In genomic region chr15:73957785-73958184, GRCh38 we compare ENCODE assay signal across 27 cellular contexts. TPM values are rescaled to one million over a fixed set of nuclear protein-coding genes. Genes with fewer than 3 reads are reported as not detected.
DNase-seq lines count a peak whose midpoint lies in the region; ATAC-seq and TF ChIP-seq lines count a peak whose summit lies in the region.
"Had no signal": no experiment of that assay in that cellular context is flagged by ENCODE, and none has a peak within 500 bp of the region (broad histone marks: within the 10 kb centered on the region; RNA-seq: fewer than 3 reads in every experiment).

No MANE protein-coding gene starts in this region.

- H3K4me3 ChIP-seq in osteoblast (ENCODE audit: insufficient read depth, low read length) = no peak overlapping the region
- H3K4me3 ChIP-seq: dorsolateral prefrontal cortex, testis had no signal

- intact Hi-C loops in activated CD4-positive, alpha-beta T cell treated with anti-CD3 and anti-CD28 coated beads, Interleukin-2, amount 10 ng/mL, durations not matched to agents 24 days and 14 days (cut with micrococcal nuclease) = no loop called here
- intact Hi-C loops in Calu3 (cut with micrococcal nuclease; ENCODE audit: unreplicated experiment) = no loop called here
- intact Hi-C loops in activated T-helper 1 cell treated with anti-CD3 and anti-CD28 coated beads, Interleukin-12 subunit alpha, Interleukin-12 subunit beta, Interleukin-2, Interleukin-4 antibody, amounts not matched to agents 30 ng/mL and 10 ng/mL and 1 ng/mL, durations not matched to agents 14 hours and 24 hours and 36 hours (cut with micrococcal nuclease) = no loop called here

- no peak for ATAC-seq in HG03135 (IDR thresholded peaks at IDR 0.05; ENCODE audit: unreplicated experiment)
- no peak for ATAC-seq in GM18873 (IDR thresholded peaks at IDR 0.05; ENCODE audit: low FRiP score, unreplicated experiment)
- ATAC-seq in GM18498 (IDR thresholded peaks at IDR 0.05; ENCODE audit: unreplicated experiment) = no peak
- ATAC-seq: activated CD8-positive, alpha-beta memory T cell treated with anti-CD3 and anti-CD28 coated beads, Interleukin-2, amount 10 ng/mL, durations not matched to agents 7 days and 5 days; left colon; stimulated activated naive CD8-positive, alpha-beta T cell treated with anti-CD3 and anti-CD28 coated beads, Interleukin-15, Interleukin-2, amounts not matched to agents 100 U/mL and 50 U/mL, for 24 hours had no signal

- TF ChIP-seq CTCF in Calu3 (IDR thresholded peaks at IDR 0.05; ENCODE audit: unreplicated experiment) (no peak), osteoblast (IDR thresholded peaks at IDR 0.05; ENCODE audit: extremely low read depth, low read depth, low read length) (no peak)

- peaks cover 29% of the 10 kb centered on the region for H3K4me1 Mint-ChIP-seq in activated CD4-positive, alpha-beta T cell treated with anti-CD3 and anti-CD28 coated beads, Interleukin-2, amount 10 ng/mL, durations not matched to agents 24 days and 14 days
- H3K4me1 Mint-ChIP-seq in Calu3 (ENCODE audit: low read depth, unreplicated experiment) = peaks cover 41% of the 10 kb centered on the region
- peaks cover 37% of the 10 kb centered on the region for H3K4me1 Mint-ChIP-seq in activated T-helper 1 cell treated with anti-CD3 and anti-CD28 coated beads, Interleukin-12 subunit alpha, Interleukin-12 subunit beta, Interleukin-2, Interleukin-4 antibody, amounts not matched to agents 30 ng/mL and 10 ng/mL and 1 ng/mL, durations not matched to agents 14 hours and 24 hours and 36 hours (ENCODE audit: low read depth)

- CTCF ChIA-PET in Calu3 (lab: Charles Lee) = interaction anchor here (0.7 kb wide), 1 partner anchor 22 kb away, joined by 3 read pairs; no protein-coding TSS in a partner anchor

- H3K36me3 Mint-ChIP-seq in activated CD4-positive, alpha-beta T cell treated with anti-CD3 and anti-CD28 coated beads, Interleukin-2, amount 10 ng/mL, durations not matched to agents 24 days and 14 days (ENCODE audit: low read depth) = no peaks in the 10 kb centered on the region
- peaks cover 16% of the 10 kb centered on the region for H3K36me3 Mint-ChIP-seq in Calu3 (ENCODE audit: insufficient read depth, unreplicated experiment)
- no peaks in the 10 kb centered on the region for H3K36me3 Mint-ChIP-seq in activated T-helper 1 cell treated with anti-CD3 and anti-CD28 coated beads, Interleukin-12 subunit alpha, Interleukin-12 subunit beta, Interleukin-2, Interleukin-4 antibody, amounts not matched to agents 30 ng/mL and 10 ng/mL and 1 ng/mL, durations not matched to agents 14 hours and 24 hours and 36 hours (ENCODE audit: low read depth)
- H3K36me3 Mint-ChIP-seq: activated CD8-positive, alpha-beta memory T cell treated with anti-CD3 and anti-CD28 coated beads, Interleukin-2, amount 10 ng/mL, durations not matched to agents 7 days and 5 days had no signal

- peaks cover 3% of the 10 kb centered on the region for H3K27me3 Mint-ChIP-seq in activated CD4-positive, alpha-beta T cell treated with anti-CD3 and anti-CD28 coated beads, Interleukin-2, amount 10 ng/mL, durations not matched to agents 24 days and 14 days
- H3K27me3 Mint-ChIP-seq in Calu3 (ENCODE audit: unreplicated experiment) = no peaks in the 10 kb centered on the region
- H3K27me3 Mint-ChIP-seq in activated T-helper 1 cell treated with anti-CD3 and anti-CD28 coated beads, Interleukin-12 subunit alpha, Interleukin-12 subunit beta, Interleukin-2, Interleukin-4 antibody, amounts not matched to agents 30 ng/mL and 10 ng/mL and 1 ng/mL, durations not matched to agents 14 hours and 24 hours and 36 hours (ENCODE audit: insufficient read depth) = peaks cover 2% of the 10 kb centered on the region

- no peaks in the 10 kb centered on the region for H4K20me1 ChIP-seq in osteoblast (ENCODE audit: insufficient read depth, low read length)

- H3K27ac Mint-ChIP-seq in activated CD4-positive, alpha-beta T cell treated with anti-CD3 and anti-CD28 coated beads, Interleukin-2, amount 10 ng/mL, durations not matched to agents 24 days and 14 days = peak overlapping the region; percentile 9
- peak overlapping the region; percentile 84 for H3K27ac Mint-ChIP-seq in Calu3 (ENCODE audit: unreplicated experiment)
- H3K27ac Mint-ChIP-seq in activated T-helper 1 cell treated with anti-CD3 and anti-CD28 coated beads, Interleukin-12 subunit alpha, Interleukin-12 subunit beta, Interleukin-2, Interleukin-4 antibody, amounts not matched to agents 30 ng/mL and 10 ng/mL and 1 ng/mL, durations not matched to agents 14 hours and 24 hours and 36 hours = peak overlapping the region; percentile 56
- H3K27ac Mint-ChIP-seq: activated CD8-positive, alpha-beta memory T cell treated with anti-CD3 and anti-CD28 coated beads, Interleukin-2, amount 10 ng/mL, durations not matched to agents 7 days and 5 days had no signal

- peaks cover 43% of the 10 kb centered on the region for H3K4me1 ChIP-seq in osteoblast (ENCODE audit: insufficient read depth, low read length)

- peak overlapping the region; percentile 73 for H3K27ac ChIP-seq in osteoblast (ENCODE audit: low read depth, low read length)
- H3K27ac ChIP-seq: dorsolateral prefrontal cortex, testis, VCaP had no signal

- H3K9me3 Mint-ChIP-seq in activated CD4-positive, alpha-beta T cell treated with anti-CD3 and anti-CD28 coated beads, Interleukin-2, amount 10 ng/mL, durations not matched to agents 24 days and 14 days = no peaks in the 10 kb centered on the region
- no peaks in the 10 kb centered on the region for H3K9me3 Mint-ChIP-seq in Calu3 (ENCODE audit: low read depth, unreplicated experiment)
- no peaks in the 10 kb centered on the region for H3K9me3 Mint-ChIP-seq in activated T-helper 1 cell treated with anti-CD3 and anti-CD28 coated beads, Interleukin-12 subunit alpha, Interleukin-12 subunit beta, Interleukin-2, Interleukin-4 antibody, amounts not matched to agents 30 ng/mL and 10 ng/mL and 1 ng/mL, durations not matched to agents 14 hours and 24 hours and 36 hours

- H3K4me2 ChIP-seq in osteoblast (ENCODE audit: insufficient read depth, low read length) = no peak overlapping the region

- BruUV-seq in Calu3 (replicated peaks; lab: Mats Ljungman, UMichigan) = no TSS peak

- no peak for DNase-seq in activated CD4-positive, alpha-beta T cell treated with anti-CD3 and anti-CD28 coated beads, Interleukin-2, amount 10 ng/mL, durations not matched to agents 24 days and 14 days
- DNase-seq in activated CD4-positive, alpha-beta T cell treated with anti-CD3 and anti-CD28 coated beads for 1 hour = no peak
- DNase-seq in Calu3 (no peak), osteoblast (ENCODE audit: insufficient read length, low spot score, missing footprints) (peak; percentile 11)
- no peak for DNase-seq in activated T-helper 1 cell treated with anti-CD3 and anti-CD28 coated beads, Interleukin-12 subunit alpha, Interleukin-12 subunit beta, Interleukin-2, Interleukin-4 antibody, amounts not matched to agents 30 ng/mL and 10 ng/mL and 1 ng/mL, durations not matched to agents 14 hours and 24 hours and 36 hours (ENCODE audit: low spot score)
- DNase-seq: activated CD4-positive, alpha-beta T cell treated with anti-CD3 and anti-CD28 coated beads, Interleukin-2, amount 50 U/mL, for 1 hour; activated CD8-positive, alpha-beta memory T cell treated with anti-CD3 and anti-CD28 coated beads, Interleukin-2, amount 10 ng/mL, durations not matched to agents 7 days and 5 days; AML-193; cerebellar nuclear complex; DMS79; dorsolateral prefrontal cortex; GF-D8; HCEC 1CT; hippocampal formation; KG1; left colon; mesenchymal stem cell; MM.1S; NCI-H1417 treated with DMSO at 0.1 percent for 48 hours; NCI-H82; RPMI8226; stimulated activated naive CD8-positive, alpha-beta T cell treated with anti-CD3 and anti-CD28 coated beads, Interleukin-15, Interleukin-2, amounts not matched to agents 100 U/mL and 50 U/mL, for 24 hours; testis had no signal

- peaks cover 6% of the 10 kb centered on the region for H3K36me3 ChIP-seq in osteoblast (ENCODE audit: insufficient read depth, low read length)

- H3K9me3 ChIP-seq in osteoblast (ENCODE audit: low read depth, low read length) = no peaks in the 10 kb centered on the region
- H3K9me3 ChIP-seq: testis had no signal

- H2AFZ ChIP-seq in osteoblast (ENCODE audit: low read length) = no peak overlapping the region

- no peaks in the 10 kb centered on the region for H3K27me3 ChIP-seq in osteoblast (ENCODE audit: insufficient read depth, low read length)
- H3K27me3 ChIP-seq: dorsolateral prefrontal cortex, testis had no signal

- H3K79me2 ChIP-seq in osteoblast (ENCODE audit: insufficient read depth, low read length) = no peaks in the 10 kb centered on the region

- H3K4me3 Mint-ChIP-seq in activated CD4-positive, alpha-beta T cell treated with anti-CD3 and anti-CD28 coated beads, Interleukin-2, amount 10 ng/mL, durations not matched to agents 24 days and 14 days = no peak overlapping the region
- no peak overlapping the region for H3K4me3 Mint-ChIP-seq in Calu3 (ENCODE audit: low read depth, unreplicated experiment)
- H3K4me3 Mint-ChIP-seq in activated T-helper 1 cell treated with anti-CD3 and anti-CD28 coated beads, Interleukin-12 subunit alpha, Interleukin-12 subunit beta, Interleukin-2, Interleukin-4 antibody, amounts not matched to agents 30 ng/mL and 10 ng/mL and 1 ng/mL, durations not matched to agents 14 hours and 24 hours and 36 hours = no peak overlapping the region
- H3K4me3 Mint-ChIP-seq: activated CD8-positive, alpha-beta memory T cell treated with anti-CD3 and anti-CD28 coated beads, Interleukin-2, amount 10 ng/mL, durations not matched to agents 7 days and 5 days had no signal

RNA-seq across cellular contexts. Expression of gene LOXL1, which starts 31.5 kb away (rescaled TPM):
- 0.49 and 0.88 TPM in 2 replicates for total RNA-seq in activated CD4-positive, alpha-beta T cell treated with anti-CD3 and anti-CD28 coated beads, Interleukin-2, amount 10 ng/mL, durations not matched to agents 24 days and 14 days
- 2.1 and 2.2 TPM in 2 replicates for total RNA-seq in Calu3 (2022)
- 0.34 and 1.3 TPM in 2 replicates for total RNA-seq in activated T-helper 1 cell treated with anti-CD3 and anti-CD28 coated beads, Interleukin-12 subunit alpha, Interleukin-12 subunit beta, Interleukin-2, Interleukin-4 antibody, amounts not matched to agents 30 ng/mL and 10 ng/mL and 1 ng/mL, durations not matched to agents 14 hours and 24 hours and 36 hours
- total RNA-seq in osteoblast = 246 and 264 TPM in 2 replicates

RNA-seq across cellular contexts. Expression of gene STOML1, which starts 34.3 kb away (rescaled TPM):
- 10.3 and 10.6 TPM in 2 replicates for total RNA-seq in activated CD4-positive, alpha-beta T cell treated with anti-CD3 and anti-CD28 coated beads, Interleukin-2, amount 10 ng/mL, durations not matched to agents 24 days and 14 days
- total RNA-seq in Calu3 (2022) = 18.3 and 19.7 TPM in 2 replicates
- total RNA-seq in activated T-helper 1 cell treated with anti-CD3 and anti-CD28 coated beads, Interleukin-12 subunit alpha, Interleukin-12 subunit beta, Interleukin-2, Interleukin-4 antibody, amounts not matched to agents 30 ng/mL and 10 ng/mL and 1 ng/mL, durations not matched to agents 14 hours and 24 hours and 36 hours = 10.6 and 11.6 TPM in 2 replicates
- 14.1 and 15.0 TPM in 2 replicates for total RNA-seq in osteoblast

RNA-seq across cellular contexts. Expression of gene PML, which starts 36.7 kb away (rescaled TPM):
- total RNA-seq in activated CD4-positive, alpha-beta T cell treated with anti-CD3 and anti-CD28 coated beads, Interleukin-2, amount 10 ng/mL, durations not matched to agents 24 days and 14 days = 61.3 and 64.2 TPM in 2 replicates
- total RNA-seq in Calu3 (2022) (120 and 153 TPM in 2 replicates), osteoblast (46.7 and 50.7 TPM in 2 replicates)
- 62.0 and 63.6 TPM in 2 replicates for total RNA-seq in activated T-helper 1 cell treated with anti-CD3 and anti-CD28 coated beads, Interleukin-12 subunit alpha, Interleukin-12 subunit beta, Interleukin-2, Interleukin-4 antibody, amounts not matched to agents 30 ng/mL and 10 ng/mL and 1 ng/mL, durations not matched to agents 14 hours and 24 hours and 36 hours

Comparison
In these comparisons a context has a peak if more than half of its experiments do, and no peak if none do; other contexts are left out.
1. H3K27ac Mint-ChIP-seq: peak in every context shown above with its lines; median percentile 84 in Calu3; 56 in activated T-helper 1 cell treated with anti-CD3 and anti-CD28 coated beads, Interleukin-12 subunit alpha, Interleukin-12 subunit beta, Interleukin-2, Interleukin-4 antibody, amounts not matched to agents 30 ng/mL and 10 ng/mL and 1 ng/mL, durations not matched to agents 14 hours and 24 hours and 36 hours; 9 in activated CD4-positive, alpha-beta T cell treated with anti-CD3 and anti-CD28 coated beads, Interleukin-2, amount 10 ng/mL, durations not matched to agents 24 days and 14 days.
2. RNA of gene LOXL1, which starts 31.5 kb away (total RNA-seq): 246 to 264 TPM in osteoblast; 2.1 to 2.2 TPM in Calu3, 0.49 to 0.88 TPM in activated CD4-positive, alpha-beta T cell treated with anti-CD3 and anti-CD28 coated beads, Interleukin-2, amount 10 ng/mL, durations not matched to agents 24 days and 14 days and 0.34 to 1.3 TPM in activated T-helper 1 cell treated with anti-CD3 and anti-CD28 coated beads, Interleukin-12 subunit alpha, Interleukin-12 subunit beta, Interleukin-2, Interleukin-4 antibody, amounts not matched to agents 30 ng/mL and 10 ng/mL and 1 ng/mL, durations not matched to agents 14 hours and 24 hours and 36 hours; every median in the first group is over 10 times any median in the second.